In genomic region chr1:179831852-179832699, GRCh38 we compare ENCODE assay signal across 12 cellular contexts. TPM values are rescaled to one million over a fixed set of nuclear protein-coding genes. Genes with fewer than 3 reads are reported as not detected.
A peak's percentile ranks its signal among the peaks of the same experiment; 100 is the strongest.
DNase-seq lines count a peak whose midpoint lies in the region; ATAC-seq, FAIRE-seq and TF ChIP-seq lines count a peak whose summit lies in the region.
"Had no signal": no experiment of that assay in that cellular context is flagged by ENCODE, and none has a peak within 500 bp of the region (broad histone marks: within the 10 kb centered on the region; RNA-seq: fewer than 3 reads in every experiment).

No MANE protein-coding gene starts in this region.

- H3K36me3 Mint-ChIP-seq in T-helper 1 cell treated with Interleukin-12 subunit alpha and Interleukin-12 subunit beta and Interleukin-4 antibody, amounts not matched to agents 30 μg/mL and 1 μg/mL, for 36 hours (ENCODE audit: low read depth) = peaks cover 2% of the 10 kb centered on the region
- H3K36me3 Mint-ChIP-seq in immature natural killer cell = peaks cover 7 to 9% (median 8%) of the 10 kb centered on the region in 3 donors

- no peaks in the 10 kb centered on the region for H3K36me3 ChIP-seq in Peyer's patch
- H3K36me3 ChIP-seq: right lobe of liver had no signal

- no peaks in the 10 kb centered on the region for H3K9me3 ChIP-seq in Peyer's patch
- H3K9me3 ChIP-seq: A549, right lobe of liver had no signal

- no peak for FAIRE-seq in HTR-8/SVneo (lab: Jason Lieb, UNC)
- FAIRE-seq: A549 had no signal

- peak overlapping the region; percentile 15 for H3K27ac Mint-ChIP-seq in T-helper 1 cell treated with Interleukin-12 subunit alpha and Interleukin-12 subunit beta and Interleukin-4 antibody, amounts not matched to agents 30 μg/mL and 1 μg/mL, for 36 hours
- no peak overlapping the region for H3K27ac Mint-ChIP-seq in immature natural killer cell

- no peaks in the 10 kb centered on the region for H3K9me3 Mint-ChIP-seq in T-helper 1 cell treated with Interleukin-12 subunit alpha and Interleukin-12 subunit beta and Interleukin-4 antibody, amounts not matched to agents 30 μg/mL and 1 μg/mL, for 36 hours
- no peaks in the 10 kb centered on the region for H3K9me3 Mint-ChIP-seq in immature natural killer cell

- TF ChIP-seq CTCF in Peyer's patch (IDR thresholded peaks at IDR 0.05) = no peak

- H3K4me3 ChIP-seq in Peyer's patch = no peak overlapping the region
- H3K4me3 ChIP-seq: A549, right lobe of liver had no signal

- peak; percentile 51 for ATAC-seq in stimulated activated naive CD8-positive, alpha-beta T cell treated with anti-CD3 and anti-CD28 coated beads, Interleukin-15, Interleukin-2, amounts not matched to agents 100 U/mL and 50 U/mL, for 24 hours
- no peak for ATAC-seq in GM21360 (IDR thresholded peaks at IDR 0.05; ENCODE audit: unreplicated experiment)
- ATAC-seq: right lobe of liver had no signal

- H3K4me1 Mint-ChIP-seq in T-helper 1 cell treated with Interleukin-12 subunit alpha and Interleukin-12 subunit beta and Interleukin-4 antibody, amounts not matched to agents 30 μg/mL and 1 μg/mL, for 36 hours (ENCODE audit: low read depth) = peaks cover 21% of the 10 kb centered on the region
- H3K4me1 Mint-ChIP-seq in immature natural killer cell = peaks cover 14 to 21% of the 10 kb centered on the region in 2 donors

- H3K4me1 ChIP-seq in Peyer's patch = no peaks in the 10 kb centered on the region
- H3K4me1 ChIP-seq: A549, right lobe of liver had no signal

- DNase-seq in T-helper 1 cell (no peak), Peyer's patch (peak in 2 of 3 donors; percentile 14 to 24), HTR-8/SVneo (ENCODE audit: insufficient read length, low spot score) (no peak), immature natural killer cell (no peak)
- peak; percentile 67 for DNase-seq in central memory CD4-positive, alpha-beta T cell
- no peak for DNase-seq in stimulated activated naive CD8-positive, alpha-beta T cell treated with anti-CD3 and anti-CD28 coated beads, Interleukin-15, Interleukin-2, amounts not matched to agents 100 U/mL and 50 U/mL, for 24 hours
- DNase-seq: NCI-H345, right lobe of liver, SIG-M5 had no signal

- H3K27ac ChIP-seq in Peyer's patch = no peak overlapping the region
- H3K27ac ChIP-seq: A549, right lobe of liver had no signal

- H3K27me3 ChIP-seq in Peyer's patch = no peaks in the 10 kb centered on the region
- H3K27me3 ChIP-seq: right lobe of liver had no signal

- H3K27me3 Mint-ChIP-seq in T-helper 1 cell treated with Interleukin-12 subunit alpha and Interleukin-12 subunit beta and Interleukin-4 antibody, amounts not matched to agents 30 μg/mL and 1 μg/mL, for 36 hours (ENCODE audit: low read depth) = no peaks in the 10 kb centered on the region
- H3K27me3 Mint-ChIP-seq in immature natural killer cell (ENCODE audit: low read depth in 3 of 3) = peaks cover 0 to 2% (median 0%) of the 10 kb centered on the region in 3 donors

- no peak for TF ChIP-seq POLR2A in Peyer's patch (IDR thresholded peaks at IDR 0.05)

- H3K4me3 Mint-ChIP-seq in T-helper 1 cell treated with Interleukin-12 subunit alpha and Interleukin-12 subunit beta and Interleukin-4 antibody, amounts not matched to agents 30 μg/mL and 1 μg/mL, for 36 hours = peak overlapping the region; percentile 52
- H3K4me3 Mint-ChIP-seq in immature natural killer cell = no peak overlapping the region

RNA-seq across cellular contexts. Expression of gene TOR1AIP2, which starts 45.5 kb away (rescaled TPM):
- total RNA-seq in Peyer's patch = 100 to 1,000 TPM in 3 of 4 donors, 10 to 100 TPM in 1; 45.4 to 314 (median 218) TPM
- 10 to 100 TPM in 1 of 3 donors, 1 to 10 TPM in 2; 8.7 to 15.5 (median 8.7) TPM for polyA plus RNA-seq in immature natural killer cell

RNA-seq across cellular contexts. Expression of gene TOR1AIP1, which starts 50.0 kb away (rescaled TPM):
- total RNA-seq in Peyer's patch = 10 to 100 TPM; 24.7 to 41.3 (median 30.0) TPM
- polyA plus RNA-seq in immature natural killer cell = 10 to 100 TPM; 68.9 to 96.2 (median 76.3) TPM

Comparison
In these comparisons a context has a peak if more than half of its experiments do, and no peak if none do; other contexts are left out.
1. DNase-seq: peak in Peyer's patch (2 of 3) and central memory CD4-positive, alpha-beta T cell (single experiment); none in T-helper 1 cell (0 of 5), stimulated activated naive CD8-positive, alpha-beta T cell treated with anti-CD3 and anti-CD28 coated beads, Interleukin-15, Interleukin-2, amounts not matched to agents 100 U/mL and 50 U/mL, for 24 hours (single experiment), HTR-8/SVneo (single experiment) and immature natural killer cell (0 of 3).